7 cellular contexts compared by ENCODE assay signal in genomic region chr17:75412455-75413317, GRCh38. TPM values are rescaled to one million over a fixed set of nuclear protein-coding genes. Genes with fewer than 3 reads are reported as not detected.
DNase-seq lines count a peak whose midpoint lies in the region; TF ChIP-seq lines count a peak whose summit lies in the region.

No MANE protein-coding gene starts in this region.

- in situ Hi-C loops in GM13977 (cut with MboI; ENCODE audit: low pct_unique_long_range_greater_than_20kb, low sequenced_read_pairs, unreplicated experiment): loop anchor here (10.0 kb wide), 1 partner anchor 138 kb away; the partner anchor contains the start of gene MIF4GD

- TF ChIP-seq CTCF in GM13977 (IDR thresholded peaks at IDR 0.05; ENCODE audit: extremely low read depth, insufficient read depth, missing control alignments) (peak; percentile 81), LNCaP clone FGC (IDR thresholded peaks at IDR 0.05; ENCODE audit: control insufficient read depth, extremely low read depth, insufficient read depth) (peak; percentile 80), foreskin fibroblast (IDR thresholded peaks at IDR 0.05; ENCODE audit: low read depth, low read length) (peak; percentile 74), neutrophil (IDR thresholded peaks at IDR 0.05) (peak; percentile 82)

- no peak overlapping the region for H3K4me3 ChIP-seq in LNCaP clone FGC (ENCODE audit: low read depth, low read length)
- peak overlapping the region in 1 of 2 donors; percentile 40 for H3K4me3 ChIP-seq in foreskin fibroblast (ENCODE audit: low read depth in 1 of 2, low read length in 2 of 2)
- H3K4me3 ChIP-seq in neutrophil (ENCODE audit: low read depth in 1 of 2, low read length in 1 of 2): peak overlapping the region; percentile 11 to 42
- H3K4me3 ChIP-seq in thymus (ENCODE audit: low read length): peak overlapping the region; percentile 10

- 4% methylated on average over 8 of the region's 8 CpGs for WGBS in thymus

- H3K27ac ChIP-seq in neutrophil (peak overlapping the region; percentile 57), thymus (ENCODE audit: low read depth) (peak overlapping the region; percentile 21)

- DNase-seq in GM13977 (ENCODE audit: low spot score) (peak; percentile 76), LNCaP clone FGC (ENCODE audit: low read depth) (no peak), RKO (ENCODE audit: low spot score) (peak; percentile 80), foreskin fibroblast (peak in 1 of 2 donors; percentile 76)
- DNase-seq in activated T-helper 1 cell treated with anti-CD3 and anti-CD28 coated beads, Interleukin-2, amount 50 U/mL, for 16 hours (ENCODE audit: low read depth in 1 of 2, low spot score in 1 of 2): peak; percentile 30 to 56

- H3K9me3 ChIP-seq in neutrophil (no peaks in the 10 kb centered on the region), thymus (ENCODE audit: control insufficient read depth) (no peaks in the 10 kb centered on the region)

- H3K27me3 ChIP-seq in neutrophil: no peaks in the 10 kb centered on the region
- H3K27me3 ChIP-seq in thymus (ENCODE audit: control insufficient read depth, insufficient read depth): no peaks in the 10 kb centered on the region

- H3K4me1 ChIP-seq in neutrophil (ENCODE audit: control insufficient read depth in 1 of 2, insufficient read depth in 1 of 2, low read depth in 1 of 2, low read length in 1 of 2) (peaks cover 25 to 35% of the 10 kb centered on the region in 2 experiments), thymus (ENCODE audit: control insufficient read depth, insufficient read depth, low read length) (peaks cover 4% of the 10 kb centered on the region)

- no peaks in the 10 kb centered on the region for H3K36me3 ChIP-seq in neutrophil
- no peaks in the 10 kb centered on the region for H3K36me3 ChIP-seq in thymus (ENCODE audit: control insufficient read depth, insufficient read depth)

RNA-seq across cellular contexts. Expression of gene GRB2, which starts 7.2 kb away (rescaled TPM):
- 65.1 TPM for polyA plus RNA-seq in thymus

RNA-seq across cellular contexts. Expression of gene TMEM94, which starts 43.7 kb away (rescaled TPM):
- polyA plus RNA-seq in thymus: 64.5 TPM
